1 cellular context compared by ENCODE assay signal in the genomic region with DNA sequence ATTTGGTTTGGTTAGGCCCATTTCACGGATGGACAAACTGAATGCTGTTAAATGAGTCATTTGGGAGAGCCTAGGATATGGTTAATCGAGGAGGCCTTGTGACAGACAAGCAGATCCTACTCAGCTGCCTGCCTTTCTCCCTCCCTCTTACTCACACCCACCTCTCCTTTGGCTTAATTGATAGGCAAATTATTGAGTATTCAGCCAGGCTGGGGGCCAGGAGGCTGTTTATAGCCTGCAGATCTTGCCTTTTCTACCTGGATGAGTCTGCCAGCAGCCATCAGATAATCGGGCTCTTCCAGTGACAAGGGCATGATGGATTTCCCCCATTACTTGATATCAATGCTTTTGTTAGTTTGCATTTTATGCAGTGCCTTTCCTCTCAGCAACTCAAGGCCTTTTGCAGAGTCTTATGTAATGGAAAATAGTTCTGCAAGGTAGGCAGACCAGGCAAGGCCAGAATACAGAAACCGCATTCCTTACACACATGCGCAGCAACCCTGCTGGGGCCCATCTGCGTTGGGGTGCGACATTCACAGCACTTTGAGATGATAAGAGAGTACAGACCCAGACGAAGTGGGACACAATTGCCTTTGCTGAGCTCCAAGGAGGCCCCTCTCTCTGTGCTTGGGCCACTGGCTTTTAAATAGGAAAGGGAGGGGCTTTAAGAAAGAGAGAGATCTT.
TF ChIP-seq lines count a peak whose summit lies in the region.

No MANE protein-coding gene starts in this region.

TF ChIP-seq in A549, 52 proteins besides CTCF, POLR2A, EP300 and RAD21 (continued from another document):
- TF ChIP-seq JUN (IDR thresholded peaks at IDR 0.05), result no peak
- TF ChIP-seq KDM1A (IDR thresholded peaks at IDR 0.05; ENCODE audit: low read depth), result no peak
- no peak for TF ChIP-seq ESRRA (IDR thresholded peaks at IDR 0.05; ENCODE audit: borderline replicate concordance, low read length)
- TF ChIP-seq HOXB5 (CRISPR knock-in tag; IDR thresholded peaks at IDR 0.05), result no peak
